In the genomic region with DNA sequence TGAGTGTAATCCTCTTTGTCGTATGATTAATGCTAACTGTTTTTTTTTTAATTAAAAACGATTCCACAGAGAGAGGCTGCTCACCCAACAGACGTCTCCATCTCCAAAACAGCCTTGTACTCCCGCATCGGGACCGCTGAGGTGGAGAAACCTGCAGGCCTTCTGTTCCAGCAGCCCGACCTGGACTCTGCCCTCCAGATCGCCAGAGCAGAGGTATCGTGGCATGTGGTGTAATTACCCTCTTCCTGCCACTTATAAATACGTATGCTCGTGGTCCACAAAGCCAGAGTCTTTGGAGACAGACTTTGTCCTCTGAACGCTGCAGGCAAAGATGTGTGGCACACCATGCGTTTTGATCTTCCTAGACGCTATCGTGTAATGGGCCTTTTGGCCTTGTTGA, we compare ENCODE assay signal across 24 cellular contexts. TPM values are rescaled to one million over a fixed set of nuclear protein-coding genes. Genes with fewer than 3 reads are reported as not detected.
"Had no signal": no experiment of that assay in that cellular context is flagged by ENCODE, and none has a peak within 500 bp of the region (broad histone marks: within the 10 kb centered on the region; RNA-seq: fewer than 3 reads in every experiment).

No MANE protein-coding gene starts in this region.

- H3K4me3 ChIP-seq: breast epithelium, prostate gland, stomach, suprapubic skin, tibial nerve had no signal

- H3K4me1 ChIP-seq: breast epithelium, foreskin keratinocyte, prostate gland, tibial nerve had no signal

- H3K4me3 Mint-ChIP-seq: activated CD4-positive, alpha-beta memory T cell treated with anti-CD3 and anti-CD28 coated beads, Interleukin-2, amount 10 ng/mL, durations not matched to agents 7 days and 5 days; activated CD4-positive, alpha-beta T cell treated with anti-CD3 and anti-CD28 coated beads, Interleukin-2, amount 10 ng/mL, durations not matched to agents 24 days and 14 days; activated naive CD4-positive, alpha-beta T cell treated with anti-CD3 and anti-CD28 coated beads for 36 hours; activated naive CD8-positive, alpha-beta T cell treated with anti-CD3 and anti-CD28 coated beads, Interleukin-2, amount 10 ng/mL, durations not matched to agents 7 days and 5 days; activated T-cell treated with anti-CD3 and anti-CD28 coated beads, Interleukin-2, amount 50 U/mL, for 72 hours; central memory CD8-positive, alpha-beta T cell; mesothelial cell of epicardium; natural killer cell had no signal

- H3K9me3 ChIP-seq: breast epithelium, prostate gland, stomach, suprapubic skin, tibial nerve had no signal

- H3K36me3 Mint-ChIP-seq: activated naive CD8-positive, alpha-beta T cell treated with anti-CD3 and anti-CD28 coated beads, Interleukin-2, amount 10 ng/mL, durations not matched to agents 7 days and 5 days; natural killer cell had no signal

- ATAC-seq: activated T-cell treated with anti-CD3 and anti-CD28 coated beads, Interleukin-2, amount 50 U/mL, for 72 hours; foreskin keratinocyte; left ventricle myocardium superior; natural killer cell had no signal

- H3K27ac Mint-ChIP-seq: activated CD4-positive, alpha-beta memory T cell treated with anti-CD3 and anti-CD28 coated beads, Interleukin-2, amount 10 ng/mL, durations not matched to agents 7 days and 5 days; activated CD4-positive, alpha-beta T cell treated with anti-CD3 and anti-CD28 coated beads, Interleukin-2, amount 10 ng/mL, durations not matched to agents 24 days and 14 days; activated naive CD4-positive, alpha-beta T cell treated with anti-CD3 and anti-CD28 coated beads for 36 hours; activated naive CD8-positive, alpha-beta T cell treated with anti-CD3 and anti-CD28 coated beads, Interleukin-2, amount 10 ng/mL, durations not matched to agents 7 days and 5 days; activated T-cell treated with anti-CD3 and anti-CD28 coated beads, Interleukin-2, amount 50 U/mL, for 72 hours; mesothelial cell of epicardium; natural killer cell had no signal

- H3K4me1 Mint-ChIP-seq: activated CD4-positive, alpha-beta memory T cell treated with anti-CD3 and anti-CD28 coated beads, Interleukin-2, amount 10 ng/mL, durations not matched to agents 7 days and 5 days; activated CD4-positive, alpha-beta T cell treated with anti-CD3 and anti-CD28 coated beads, Interleukin-2, amount 10 ng/mL, durations not matched to agents 24 days and 14 days; activated naive CD8-positive, alpha-beta T cell treated with anti-CD3 and anti-CD28 coated beads, Interleukin-2, amount 10 ng/mL, durations not matched to agents 7 days and 5 days; central memory CD8-positive, alpha-beta T cell; natural killer cell had no signal

- H3K27ac ChIP-seq: breast epithelium, foreskin keratinocyte, prostate gland, stomach, suprapubic skin, tibial nerve had no signal

- H3K36me3 ChIP-seq: breast epithelium, prostate gland had no signal

- H3K27me3 ChIP-seq: breast epithelium, foreskin keratinocyte, stomach, suprapubic skin, tibial nerve had no signal

- H3K9me3 Mint-ChIP-seq: activated CD4-positive, alpha-beta memory T cell treated with anti-CD3 and anti-CD28 coated beads, Interleukin-2, amount 10 ng/mL, durations not matched to agents 7 days and 5 days; activated CD4-positive, alpha-beta T cell treated with anti-CD3 and anti-CD28 coated beads, Interleukin-2, amount 10 ng/mL, durations not matched to agents 24 days and 14 days; activated naive CD4-positive, alpha-beta T cell treated with anti-CD3 and anti-CD28 coated beads for 36 hours; activated naive CD8-positive, alpha-beta T cell treated with anti-CD3 and anti-CD28 coated beads, Interleukin-2, amount 10 ng/mL, durations not matched to agents 7 days and 5 days; activated T-cell treated with anti-CD3 and anti-CD28 coated beads, Interleukin-2, amount 50 U/mL, for 72 hours; central memory CD8-positive, alpha-beta T cell; mesothelial cell of epicardium; natural killer cell had no signal

- DNase-seq: activated CD4-positive, alpha-beta memory T cell treated with anti-CD3 and anti-CD28 coated beads, Interleukin-2, amount 10 ng/mL, durations not matched to agents 7 days and 5 days; activated CD4-positive, alpha-beta T cell treated with anti-CD3 and anti-CD28 coated beads, Interleukin-2, amount 10 ng/mL, durations not matched to agents 24 days and 14 days; activated effector memory CD4-positive, alpha-beta T cell treated with Interleukin-2 at 50 U/mL for 16 hours; activated naive CD4-positive, alpha-beta T cell treated with anti-CD3 and anti-CD28 coated beads for 36 hours; activated naive CD8-positive, alpha-beta T cell treated with anti-CD3 and anti-CD28 coated beads, Interleukin-2, amount 10 ng/mL, durations not matched to agents 7 days and 5 days; activated T-cell treated with anti-CD3 and anti-CD28 coated beads, Interleukin-2, amount 50 U/mL, for 72 hours; amniotic stem cell; effector memory CD4-positive, alpha-beta T cell; foreskin keratinocyte; glutamatergic neuron; hippocampal formation; kidney glomerular epithelial cell; left ventricle myocardium superior; natural killer cell; stimulated activated CD4-positive, alpha-beta T cell treated with anti-CD3 and anti-CD28 coated beads, Interleukin-1b, Interleukin-23, amount 100 ng/mL, for 48 hours; stomach had no signal

RNA-seq across cellular contexts. Expression of gene BTBD16, which starts 33.8 kb away (rescaled TPM):
- total RNA-seq: activated CD4-positive, alpha-beta memory T cell treated with anti-CD3 and anti-CD28 coated beads, Interleukin-2, amount 10 ng/mL, durations not matched to agents 7 days and 5 days; activated CD4-positive, alpha-beta T cell treated with anti-CD3 and anti-CD28 coated beads, Interleukin-2, amount 10 ng/mL, durations not matched to agents 24 days and 14 days; activated naive CD4-positive, alpha-beta T cell treated with anti-CD3 and anti-CD28 coated beads for 36 hours; activated naive CD8-positive, alpha-beta T cell treated with anti-CD3 and anti-CD28 coated beads, Interleukin-2, amount 10 ng/mL, durations not matched to agents 7 days and 5 days; activated T-cell treated with anti-CD3 and anti-CD28 coated beads, Interleukin-2, amount 50 U/mL, for 72 hours; left ventricle myocardium superior; mesothelial cell of epicardium; natural killer cell; osteoblast; stomach; T-helper 2 cell treated with Interferon-gamma antibody and Interleukin-4, amounts not matched to agents 100 ng/mL and 5 ng/mL, for 36 hours had no signal
